16 cellular contexts compared by ENCODE assay signal in genomic region chr6:35215665-35216411, GRCh38. TPM values are rescaled to one million over a fixed set of nuclear protein-coding genes. Genes with fewer than 3 reads are reported as not detected.
DNase-seq lines count a peak whose midpoint lies in the region; TF ChIP-seq lines count a peak whose summit lies in the region.
"Had no signal": no experiment of that assay in that cellular context is flagged by ENCODE, and none has a peak within 500 bp of the region (broad histone marks: within the 10 kb centered on the region; RNA-seq: fewer than 3 reads in every experiment).

No MANE protein-coding gene starts in this region.

- POLR2A ChIA-PET in Caco-2 (lab: Charles Lee), result no interaction called here

- H3K4me1 ChIP-seq in Caco-2, result peaks cover 11% of the 10 kb centered on the region
- peaks cover 67% of the 10 kb centered on the region for H3K4me1 ChIP-seq in ectodermal cell (ENCODE audit: control insufficient read depth, insufficient read depth, low read length)
- peaks cover 66% of the 10 kb centered on the region for H3K4me1 ChIP-seq in neural progenitor cell
- H3K4me1 ChIP-seq in adrenal gland (replicated peaks in 1 of 2), result peaks cover 7 to 20% of the 10 kb centered on the region in 2 donors
- peaks cover 0 to 11% of the 10 kb centered on the region in 2 donors for H3K4me1 ChIP-seq in uterus
- peaks cover 5% of the 10 kb centered on the region for H3K4me1 ChIP-seq in MM.1S (ENCODE audit: low read length)

- no TSS peak for BruUV-seq in Caco-2 (replicated peaks; lab: Mats Ljungman, UMichigan)

- peak overlapping the region; percentile 91 for H3K4me2 ChIP-seq in neural progenitor cell
- no peak overlapping the region for H3K4me2 ChIP-seq in MM.1S (ENCODE audit: low read depth, low read length)

- H3K9ac ChIP-seq in neural progenitor cell (no peak overlapping the region), MM.1S (ENCODE audit: low read length) (no peak overlapping the region)

- intact Hi-C loops in Caco-2 (cut with micrococcal nuclease; ENCODE audit: unreplicated experiment), result loop anchor here (5.0 kb wide), 1 partner anchor 434 kb away; no protein-coding TSS in a partner anchor
- intact Hi-C loops in adrenal gland (cut with DNase I), result no loop called here
- intact Hi-C loops in uterus (cut with DNase I; ENCODE audit: low total_unique reads), result no loop called here

- H3K9me3 ChIP-seq in Caco-2 (no peaks in the 10 kb centered on the region), ectodermal cell (ENCODE audit: control insufficient read depth, low read length) (no peaks in the 10 kb centered on the region), neural progenitor cell (ENCODE audit: low read depth) (no peaks in the 10 kb centered on the region), adrenal gland (replicated peaks in 1 of 3) (no peaks in the 10 kb centered on the region), uterus (no peaks in the 10 kb centered on the region), MM.1S (replicated peaks; ENCODE audit: insufficient read depth, low read length) (no peaks in the 10 kb centered on the region)
- H3K9me3 ChIP-seq: right atrium auricular region had no signal

- H2AFZ ChIP-seq in neural progenitor cell (replicated peaks), result no peak overlapping the region
- no peak overlapping the region for H2AFZ ChIP-seq in MM.1S (ENCODE audit: low read length)

- H3K36me3 ChIP-seq in Caco-2 (ENCODE audit: control insufficient read depth, insufficient read depth, low read length) (no peaks in the 10 kb centered on the region), ectodermal cell (ENCODE audit: control insufficient read depth, insufficient read depth, low read length) (no peaks in the 10 kb centered on the region), neural progenitor cell (no peaks in the 10 kb centered on the region), adrenal gland (replicated peaks in 1 of 2) (no peaks in the 10 kb centered on the region), uterus (no peaks in the 10 kb centered on the region), MM.1S (replicated peaks; ENCODE audit: insufficient read depth, low read length) (no peaks in the 10 kb centered on the region)
- H3K36me3 ChIP-seq: right atrium auricular region had no signal

- H3K27ac Mint-ChIP-seq in Caco-2 (ENCODE audit: unreplicated experiment), result no peak overlapping the region
- H3K27ac Mint-ChIP-seq in HFFc6, result peak overlapping the region; percentile 27; the same call in 1 of the 2 replicates
- H3K27ac Mint-ChIP-seq in neural progenitor cell, result peak overlapping the region; percentile 82

- peaks cover 54% of the 10 kb centered on the region for H3F3A ChIP-seq in neural progenitor cell (ENCODE audit: low read depth)
- H3F3A ChIP-seq in MM.1S (ENCODE audit: insufficient read depth, low read length), result no peaks in the 10 kb centered on the region

- no peak for DNase-seq in Caco-2
- no peak for DNase-seq in HFFc6
- DNase-seq in neural progenitor cell (ENCODE audit: low spot score), result no peak
- no peak for DNase-seq in adrenal gland
- no peak for DNase-seq in uterus
- no peak for DNase-seq in MM.1S
- DNase-seq in stimulated activated CD4-positive, alpha-beta T cell treated with anti-CD3 and anti-CD28 coated beads, Interleukin-4, amount 100 ng/mL, for 4 hours, result no peak
- DNase-seq: activated CD4-positive, alpha-beta T cell treated with anti-CD3 and anti-CD28 coated beads for 1 hour; anterior cingulate cortex; effector memory CD4-positive, alpha-beta T cell; KBM-7; kidney; stimulated activated naive CD4-positive, alpha-beta T cell treated with Interleukin-2 at 50 U/mL for 16 hours; SW 1271 had no signal

- H4K20me1 ChIP-seq in neural progenitor cell (ENCODE audit: low read depth), result peaks cover 58% of the 10 kb centered on the region
- H4K20me1 ChIP-seq in MM.1S (ENCODE audit: insufficient read depth, low read length), result no peaks in the 10 kb centered on the region

- H3K4me3 ChIP-seq in Caco-2 (ENCODE audit: low read depth, low read length) (no peak overlapping the region), ectodermal cell (ENCODE audit: insufficient read depth, low read depth, low read length) (peak overlapping the region; percentile 76), neural progenitor cell (peak overlapping the region; percentile 73), adrenal gland (peak overlapping the region in 1 of 4 donors; percentile 65), uterus (no peak overlapping the region), MM.1S (ENCODE audit: low read length) (no peak overlapping the region)
- H3K4me3 ChIP-seq: right atrium auricular region had no signal

- no peaks in the 10 kb centered on the region for H3K27me3 ChIP-seq in Caco-2 (replicated peaks; ENCODE audit: control insufficient read depth, insufficient read depth, low read length)
- peaks cover 13% of the 10 kb centered on the region for H3K27me3 ChIP-seq in ectodermal cell (ENCODE audit: control insufficient read depth, insufficient read depth, low read length, poor library complexity, severe bottlenecking)
- peaks cover 28% of the 10 kb centered on the region for H3K27me3 ChIP-seq in neural progenitor cell
- H3K27me3 ChIP-seq in adrenal gland, result peaks cover 3% of the 10 kb centered on the region
- H3K27me3 ChIP-seq in uterus, result no peaks in the 10 kb centered on the region
- H3K27me3 ChIP-seq in MM.1S (replicated peaks; ENCODE audit: insufficient read depth, low read length), result peaks cover 18% of the 10 kb centered on the region

- H3K27ac ChIP-seq in ectodermal cell (ENCODE audit: insufficient read depth, low read depth, low read length, poor library complexity, severe bottlenecking), result no peak overlapping the region
- no peak overlapping the region for H3K27ac ChIP-seq in neural progenitor cell
- no peak overlapping the region for H3K27ac ChIP-seq in adrenal gland
- H3K27ac ChIP-seq in uterus, result no peak overlapping the region
- no peak overlapping the region for H3K27ac ChIP-seq in MM.1S (ENCODE audit: low read length)
- H3K27ac ChIP-seq: right atrium auricular region had no signal

- H3K9me3 Mint-ChIP-seq in Caco-2 (ENCODE audit: unreplicated experiment) (no peaks in the 10 kb centered on the region), HFFc6 (no peaks in the 10 kb centered on the region), neural progenitor cell (no peaks in the 10 kb centered on the region)

- WGBS in ectodermal cell, 2 experiments, result 74 to 77% methylated on average over 6 of the region's 6 CpGs
- 88 to 91% (median 89%) methylated on average over 5 to 6 of the region's 6 CpGs for WGBS in adrenal gland, 4 donors

- H3K79me2 ChIP-seq in neural progenitor cell (ENCODE audit: low read depth), result peaks cover 56% of the 10 kb centered on the region
- H3K79me2 ChIP-seq in MM.1S (ENCODE audit: low read length), result no peaks in the 10 kb centered on the region

- H3K4me1 Mint-ChIP-seq in Caco-2 (ENCODE audit: low read depth, unreplicated experiment) (peaks cover 28% of the 10 kb centered on the region), HFFc6 (ENCODE audit: low read depth) (peaks cover 68% of the 10 kb centered on the region), neural progenitor cell (peaks cover 82% of the 10 kb centered on the region)

- H3K36me3 Mint-ChIP-seq in Caco-2 (ENCODE audit: insufficient read depth, unreplicated experiment) (no peaks in the 10 kb centered on the region), HFFc6 (ENCODE audit: low read depth) (peaks cover 3% of the 10 kb centered on the region; the same call in 1 of the 2 replicates), neural progenitor cell (peaks cover under 1% of the 10 kb centered on the region)

- CTCF ChIA-PET in Caco-2 (lab: Charles Lee), result interaction anchor here (1.0 kb wide), 1 partner anchor 11 kb away, joined by 6 read pairs; no protein-coding TSS in a partner anchor

- TF ChIP-seq CTCF in Caco-2 (IDR thresholded peaks at IDR 0.05; ENCODE audit: insufficient read depth in 1 of 2, low read depth in 1 of 2, low read length in 1 of 2, severe bottlenecking in 1 of 2, unreplicated experiment in 1 of 2) (no peak), HFFc6 (IDR thresholded peaks at IDR 0.05) (no peak), neural progenitor cell (IDR thresholded peaks at IDR 0.05) (no peak), adrenal gland (IDR thresholded peaks at IDR 0.05) (no peak), uterus (IDR thresholded peaks at IDR 0.05) (no peak), MM.1S (IDR thresholded peaks at IDR 0.05; ENCODE audit: low read length) (no peak)

- H3K27me3 Mint-ChIP-seq in Caco-2 (ENCODE audit: insufficient read depth, unreplicated experiment), result no peaks in the 10 kb centered on the region
- peaks cover 3% of the 10 kb centered on the region for H3K27me3 Mint-ChIP-seq in HFFc6 (ENCODE audit: insufficient read depth)
- peaks cover 10% of the 10 kb centered on the region for H3K27me3 Mint-ChIP-seq in neural progenitor cell (ENCODE audit: insufficient read depth, low read depth)

- TF ChIP-seq POLR2A in adrenal gland (IDR thresholded peaks at IDR 0.05) (no peak), uterus (IDR thresholded peaks at IDR 0.05) (no peak)

- H3K9me2 ChIP-seq in MM.1S (replicated peaks; ENCODE audit: insufficient read depth, low read length), result no peaks in the 10 kb centered on the region

- H3K4me3 Mint-ChIP-seq in Caco-2 (ENCODE audit: unreplicated experiment), result peak overlapping the region; percentile 17
- peak overlapping the region; percentile 86 for H3K4me3 Mint-ChIP-seq in HFFc6
- H3K4me3 Mint-ChIP-seq in neural progenitor cell, result peak overlapping the region; percentile 86

RNA-seq across cellular contexts. Expression of gene SCUBE3, which starts 2.1 kb away (rescaled TPM):
- total RNA-seq in Caco-2 (2022) (1.3 and 1.5 TPM in 2 replicates), neural progenitor cell (ENCODE audit: low replicate concordance) (9.0 and 11.4 TPM in 2 replicates), adrenal gland (10 to 100 TPM in 5 of 8 donors, 1 to 10 TPM in 3; 1.9 to 32.8 (median 12.1) TPM), uterus (1 to 10 TPM in 1 of 4 donors, under 1 TPM in 1, not detected in 2; 0.61 to 3.3 TPM)
- 10 to 100 TPM; 37.0 to 75.0 (median 44.3) TPM for total RNA-seq in HFFc6 (2021; fragmentation: NEBNext Ultra II Directional; extraction: Animal tissue kit (Norgen Biotek cat#: 25700))
- 28.8 TPM for polyA plus RNA-seq in ectodermal cell (2013, experiment 1 of 4)
- polyA plus RNA-seq in ectodermal cell (2013, experiment 2 of 4), result 32.1 TPM
- 24.4 TPM for polyA plus RNA-seq in ectodermal cell (2013, experiment 3 of 4)
- 28.3 TPM for polyA plus RNA-seq in ectodermal cell (2013, experiment 4 of 4)
- 1 to 10 TPM in 2 of 3 donors, under 1 TPM in 1; 0.61 to 2.9 (median 1.6) TPM for polyA plus RNA-seq in adrenal gland

RNA-seq across cellular contexts. Expression of gene ZNF76, which starts 43.7 kb away (rescaled TPM):
- total RNA-seq in Caco-2 (2022), result 22.7 and 24.6 TPM in 2 replicates
- total RNA-seq in HFFc6 (2021; fragmentation: NEBNext Ultra II Directional; extraction: Animal tissue kit (Norgen Biotek cat#: 25700)), result 10 to 100 TPM; 12.7 to 17.1 (median 16.4) TPM
- 49.6 TPM for polyA plus RNA-seq in ectodermal cell (2013, experiment 1 of 4)
- polyA plus RNA-seq in ectodermal cell (2013, experiment 2 of 4), result 38.9 TPM
- 39.3 TPM for polyA plus RNA-seq in ectodermal cell (2013, experiment 3 of 4)
- 41.1 TPM for polyA plus RNA-seq in ectodermal cell (2013, experiment 4 of 4)
- total RNA-seq in neural progenitor cell (ENCODE audit: low replicate concordance), result 14.8 and 27.0 TPM in 2 replicates
- 10 to 100 TPM; 26.1 to 74.0 (median 45.2) TPM for total RNA-seq in adrenal gland
- 100 to 1,000 TPM in 2 of 3 donors, 10 to 100 TPM in 1; 25.3 to 185 (median 100) TPM for polyA plus RNA-seq in adrenal gland
- total RNA-seq in uterus, result 10 to 100 TPM; 18.9 to 56.1 (median 41.1) TPM

Comparison
In these comparisons a context has a peak if more than half of its experiments do, and no peak if none do; other contexts are left out.
1. H3K4me3 ChIP-seq: peak in ectodermal cell (single experiment) and neural progenitor cell (single experiment); none in Caco-2 (single experiment), uterus (0 of 2) and MM.1S (single experiment).
2. H3K4me3 Mint-ChIP-seq: peak in every context shown above with its lines; median percentile 86 in HFFc6; 86 in neural progenitor cell; 17 in Caco-2.